In genomic region chr11:3421608-3422379, GRCh38 we compare ENCODE assay signal across 8 cellular contexts. TPM values are rescaled to one million over a fixed set of nuclear protein-coding genes. Genes with fewer than 3 reads are reported as not detected.
DNase-seq lines count a peak whose midpoint lies in the region; ATAC-seq, FAIRE-seq and TF ChIP-seq lines count a peak whose summit lies in the region.
"Not testable (repeated sequence)": the region's sequence is repeated elsewhere in the genome, so short reads cannot be mapped to it uniquely, and the experiment has no call there.

No MANE protein-coding gene starts in this region.

- H3K4me3 ChIP-seq in A673 (ENCODE audit: low read depth, low read length, poor library complexity, severe bottlenecking) = peak overlapping the region; percentile 57
- H3K4me3 ChIP-seq in mesodermal cell (ENCODE audit: extremely low read depth, insufficient read depth, low read length, poor library complexity, severe bottlenecking) = peak overlapping the region; percentile 53
- peak overlapping the region; percentile 41 to 67 for H3K4me3 ChIP-seq in small intestine (ENCODE audit: low read depth in 1 of 2, low read length in 2 of 2)

- H3K27ac Mint-ChIP-seq in T-helper 2 cell treated with Interferon-gamma antibody and Interleukin-4, amounts not matched to agents 5 μg/mL and 100 μg/mL, for 36 hours = peak overlapping the region; percentile 20

- intact Hi-C loops in A673 (cut with micrococcal nuclease; ENCODE audit: unreplicated experiment) = not testable (repeated sequence)

- H3K9me3 ChIP-seq in A673 (ENCODE audit: low read depth, low read length, poor library complexity, severe bottlenecking); mesodermal cell (ENCODE audit: control insufficient read depth, low read length); small intestine (ENCODE audit: control insufficient read depth, low read depth): not testable (repeated sequence)

- H3K4me1 Mint-ChIP-seq in T-helper 2 cell treated with Interferon-gamma antibody and Interleukin-4, amounts not matched to agents 5 μg/mL and 100 μg/mL, for 36 hours (ENCODE audit: low read depth) = peaks cover 12% of the 10 kb centered on the region

- H3K4me1 ChIP-seq in A673 (ENCODE audit: insufficient read depth, low read length, poor library complexity, severe bottlenecking); mesodermal cell (ENCODE audit: control insufficient read depth, insufficient read depth, low read length, poor library complexity, severe bottlenecking); small intestine (ENCODE audit: control insufficient read depth in 2 of 2, insufficient read depth in 1 of 2, low read depth in 1 of 2, low read length in 1 of 2): not testable (repeated sequence)

- WGBS in mesodermal cell (ENCODE audit: insufficient coverage in 2 of 2), 2 experiments = 3% methylated on average over 24 to 28 of the region's 42 CpGs
- WGBS in small intestine, 3 donors = 1 to 4% (median 3%) methylated on average over 34 to 41 of the region's 42 CpGs

- peaks cover 20% of the 10 kb centered on the region for H3K27me3 Mint-ChIP-seq in T-helper 2 cell treated with Interferon-gamma antibody and Interleukin-4, amounts not matched to agents 5 μg/mL and 100 μg/mL, for 36 hours (ENCODE audit: low read depth)

- not testable (repeated sequence) for H3K36me3 Mint-ChIP-seq in T-helper 2 cell treated with Interferon-gamma antibody and Interleukin-4, amounts not matched to agents 5 μg/mL and 100 μg/mL, for 36 hours (ENCODE audit: low read depth)

- H3K36me3 ChIP-seq in A673 (ENCODE audit: insufficient read depth, low read length, poor library complexity, severe bottlenecking); mesodermal cell (ENCODE audit: control insufficient read depth, insufficient read depth, low read length); small intestine (ENCODE audit: control insufficient read depth in 2 of 2, insufficient read depth in 2 of 2, low read length in 2 of 2): not testable (repeated sequence)

- POLR2A ChIA-PET in A673 (lab: Charles Lee; ENCODE audit: low non-redundant PET) = not testable (repeated sequence)

- ATAC-seq in GM18520 (IDR thresholded peaks at IDR 0.05; ENCODE audit: unreplicated experiment) = peak; percentile 9

- CTCF ChIA-PET in A673 (lab: Charles Lee) = not testable (repeated sequence)

- H3K27ac ChIP-seq in A673 (ENCODE audit: low read depth, low read length, poor library complexity, severe bottlenecking) (peak overlapping the region; percentile 67), small intestine (ENCODE audit: low read depth in 1 of 2, low read length in 1 of 2) (peak overlapping the region; percentile 18 to 41)
- not testable (repeated sequence) for H3K27ac ChIP-seq in mesodermal cell (ENCODE audit: low read depth, low read length, severe bottlenecking)

- H3K4me3 Mint-ChIP-seq in T-helper 2 cell treated with Interferon-gamma antibody and Interleukin-4, amounts not matched to agents 5 μg/mL and 100 μg/mL, for 36 hours = peak overlapping the region; percentile 89

- H3K27me3 ChIP-seq in A673 (replicated peaks; ENCODE audit: insufficient read depth, low read depth, low read length, poor library complexity); small intestine (ENCODE audit: control insufficient read depth in 2 of 2, insufficient read depth in 2 of 2, low read length in 2 of 2): not testable (repeated sequence)

- TF ChIP-seq CTCF in A673 (conservative IDR thresholded peaks at IDR 0.05; ENCODE audit: low read depth, low read length) = not testable (repeated sequence)

- DNase-seq in A673 (ENCODE audit: low spot score) (peak; percentile 45), MV-4-11 (lab: John Stamatoyannopoulos, UW) (peak; percentile 2), amniotic epithelial cell (ENCODE audit: low read depth) (peak; percentile 24), fibroblast of peridontal ligament (ENCODE audit: extremely low read depth) (peak; percentile 31), small intestine (peak; percentile 6)
- not testable (repeated sequence) for DNase-seq in T-helper 2 cell treated with Interferon-gamma antibody and Interleukin-4, amounts not matched to agents 5 μg/mL and 100 μg/mL, for 36 hours (ENCODE audit: low spot score)

- FAIRE-seq in small intestine (lab: Jason Lieb, UNC) = not testable (repeated sequence)

- not testable (repeated sequence) for H3K9me3 Mint-ChIP-seq in T-helper 2 cell treated with Interferon-gamma antibody and Interleukin-4, amounts not matched to agents 5 μg/mL and 100 μg/mL, for 36 hours

- not testable (repeated sequence) for BruUV-seq in A673 (replicated peaks; lab: Mats Ljungman, UMichigan)

RNA-seq across cellular contexts. Expression of gene ZNF195, which starts 42.8 kb away (rescaled TPM):
- 44.3 and 49.2 TPM in 2 replicates for total RNA-seq in A673 (2021)
- 27.5 TPM for polyA plus RNA-seq in mesodermal cell (2013, experiment 1 of 2)
- polyA plus RNA-seq in mesodermal cell (2013, experiment 2 of 2) = 25.8 TPM
- 10 to 100 TPM; 16.2 to 23.0 (median 21.3) TPM for polyA plus RNA-seq in small intestine
